ENCODE assay signal across 16 cellular contexts in the genomic region with DNA sequence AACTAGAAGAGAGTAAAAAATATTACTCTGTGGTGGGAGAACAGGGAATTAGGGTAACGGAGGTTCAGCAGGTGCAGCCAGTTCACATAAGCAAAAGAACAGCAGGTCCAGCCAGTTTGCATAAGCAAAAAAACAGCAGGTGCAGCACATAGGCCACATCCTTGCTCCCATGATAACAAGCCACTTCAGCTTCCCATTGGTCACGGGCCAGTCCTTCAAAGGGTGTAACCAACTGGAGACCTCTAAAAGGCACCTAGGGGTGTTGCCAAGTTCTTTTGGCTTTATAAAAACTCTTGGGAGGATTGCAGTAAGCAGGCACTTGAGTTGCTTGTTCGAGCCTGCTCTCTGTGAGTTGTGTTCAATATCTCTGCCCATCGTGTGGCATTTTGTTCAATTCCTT.
"Had no signal": no experiment of that assay in that cellular context is flagged by ENCODE, and none has a peak within 500 bp of the region (broad histone marks: within the 10 kb centered on the region; RNA-seq: fewer than 3 reads in every experiment).

No MANE protein-coding gene starts in this region.

- DNase-seq: activated CD4-positive, alpha-beta T cell treated with anti-CD3 and anti-CD28 coated beads, Interleukin-2, amount 50 U/mL, for 1 hour; activated naive CD8-positive, alpha-beta T cell treated with anti-CD3 and anti-CD28 coated beads, Interleukin-2, amount 10 ng/mL, durations not matched to agents 7 days and 5 days; aorta; cerebellar nuclear complex; effector memory CD8-positive, alpha-beta T cell; heart left ventricle; immature natural killer cell; mesendoderm; stimulated activated CD4-positive, alpha-beta T cell treated with anti-CD3 and anti-CD28 coated beads, Interleukin-1b, Interleukin-23, amount 100 ng/mL, for 48 hours; stomach; testis; upper lobe of right lung had no signal

- H3K27me3 Mint-ChIP-seq: activated naive CD8-positive, alpha-beta T cell treated with anti-CD3 and anti-CD28 coated beads, Interleukin-2, amount 10 ng/mL, durations not matched to agents 7 days and 5 days; dendritic cell treated with granulocyte-macrophage colony-stimulating factor and Interleukin-4, amounts not matched to agents 40 ng/mL and 50 ng/mL, for 4 days; effector memory CD8-positive, alpha-beta T cell; natural killer cell treated with Interleukin-12 subunit alpha and Interleukin-12 subunit beta and Interleukin-15 and Interleukin-18, amount 100 ng/mL, for 72 hours had no signal

- H3K27ac Mint-ChIP-seq: activated naive CD8-positive, alpha-beta T cell treated with anti-CD3 and anti-CD28 coated beads, Interleukin-2, amount 10 ng/mL, durations not matched to agents 7 days and 5 days; activated T-helper 1 cell treated with anti-CD3 and anti-CD28 coated beads, Interleukin-12 subunit alpha, Interleukin-12 subunit beta, Interleukin-2, Interleukin-4 antibody, amounts not matched to agents 30 ng/mL and 10 ng/mL and 1 ng/mL, durations not matched to agents 14 hours and 24 hours and 36 hours; dendritic cell treated with granulocyte-macrophage colony-stimulating factor and Interleukin-4, amounts not matched to agents 40 ng/mL and 50 ng/mL, for 4 days; effector memory CD8-positive, alpha-beta T cell; natural killer cell treated with Interleukin-12 subunit alpha and Interleukin-12 subunit beta and Interleukin-15 and Interleukin-18, amount 100 ng/mL, for 72 hours had no signal

- H3K4me1 Mint-ChIP-seq: activated naive CD8-positive, alpha-beta T cell treated with anti-CD3 and anti-CD28 coated beads, Interleukin-2, amount 10 ng/mL, durations not matched to agents 7 days and 5 days had no signal

- ATAC-seq: activated CD4-positive, CD25-positive, alpha-beta regulatory T cell treated with anti-CD3 and anti-CD28 coated beads, Interleukin-2, amount 50 U/mL, for 24 hours; effector memory CD8-positive, alpha-beta T cell; heart left ventricle; natural killer cell treated with Interleukin-12 subunit alpha and Interleukin-12 subunit beta and Interleukin-15 and Interleukin-18, amount 100 ng/mL, for 72 hours; upper lobe of right lung had no signal

- H3K4me3 Mint-ChIP-seq: activated naive CD8-positive, alpha-beta T cell treated with anti-CD3 and anti-CD28 coated beads, Interleukin-2, amount 10 ng/mL, durations not matched to agents 7 days and 5 days; activated T-helper 1 cell treated with anti-CD3 and anti-CD28 coated beads, Interleukin-12 subunit alpha, Interleukin-12 subunit beta, Interleukin-2, Interleukin-4 antibody, amounts not matched to agents 30 ng/mL and 10 ng/mL and 1 ng/mL, durations not matched to agents 14 hours and 24 hours and 36 hours; dendritic cell treated with granulocyte-macrophage colony-stimulating factor and Interleukin-4, amounts not matched to agents 40 ng/mL and 50 ng/mL, for 4 days; effector memory CD8-positive, alpha-beta T cell; immature natural killer cell; natural killer cell treated with Interleukin-12 subunit alpha and Interleukin-12 subunit beta and Interleukin-15 and Interleukin-18, amount 100 ng/mL, for 72 hours had no signal

- H3K36me3 Mint-ChIP-seq: activated naive CD8-positive, alpha-beta T cell treated with anti-CD3 and anti-CD28 coated beads, Interleukin-2, amount 10 ng/mL, durations not matched to agents 7 days and 5 days had no signal

- H3K9me3 Mint-ChIP-seq: dendritic cell treated with granulocyte-macrophage colony-stimulating factor and Interleukin-4, amounts not matched to agents 40 ng/mL and 50 ng/mL, for 4 days; immature natural killer cell had no signal
